Comparison of ENCODE assay signal across 26 cellular contexts in the genomic region with DNA sequence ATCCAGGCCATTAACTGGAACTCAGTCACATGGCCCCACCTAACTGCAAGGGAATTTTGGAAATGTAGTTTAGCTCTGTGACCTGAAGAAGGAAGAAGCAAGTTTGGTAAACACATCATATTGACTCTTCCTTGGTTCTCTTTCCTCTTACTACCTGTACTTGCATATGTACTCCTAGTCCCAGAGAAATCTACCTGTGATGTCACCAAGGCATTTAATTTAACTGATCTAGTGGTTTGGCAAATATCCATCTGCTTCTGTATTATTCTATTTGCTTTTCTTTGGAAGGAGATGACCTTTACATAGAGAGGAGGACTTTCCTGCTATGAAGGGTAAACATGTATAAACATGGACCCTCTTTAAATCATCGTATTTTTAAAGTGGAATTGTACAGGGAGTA.
A peak's percentile ranks its signal among the peaks of the same experiment; 100 is the strongest.
DNase-seq lines count a peak whose midpoint lies in the region; ATAC-seq and TF ChIP-seq lines count a peak whose summit lies in the region.
"Had no signal": no experiment of that assay in that cellular context is flagged by ENCODE, and none has a peak within 500 bp of the region (broad histone marks: within the 10 kb centered on the region; RNA-seq: fewer than 3 reads in every experiment).

No MANE protein-coding gene starts in this region.

- peaks cover 18% of the 10 kb centered on the region for H3K27me3 Mint-ChIP-seq in activated CD8-positive, alpha-beta memory T cell treated with anti-CD3 and anti-CD28 coated beads, Interleukin-2, amount 10 ng/mL, durations not matched to agents 7 days and 5 days

- H3K27ac Mint-ChIP-seq in activated CD8-positive, alpha-beta memory T cell treated with anti-CD3 and anti-CD28 coated beads, Interleukin-2, amount 10 ng/mL, durations not matched to agents 7 days and 5 days, result no peak overlapping the region
- H3K27ac Mint-ChIP-seq: CD4-positive, alpha-beta memory T cell; T-helper 2 cell treated with Interferon-gamma antibody and Interleukin-4, amounts not matched to agents 5 μg/mL and 100 μg/mL, for 36 hours had no signal

- TF ChIP-seq CTCF in C4-2B (conservative IDR thresholded peaks at IDR 0.05), result no peak

- no peak for ATAC-seq in activated CD8-positive, alpha-beta memory T cell treated with anti-CD3 and anti-CD28 coated beads, Interleukin-2, amount 10 ng/mL, durations not matched to agents 7 days and 5 days
- no peak for ATAC-seq in GM21360 (IDR thresholded peaks at IDR 0.05; ENCODE audit: unreplicated experiment)
- ATAC-seq: A549, GM12878, HCT116 had no signal

- H3K9me3 Mint-ChIP-seq in activated CD8-positive, alpha-beta memory T cell treated with anti-CD3 and anti-CD28 coated beads, Interleukin-2, amount 10 ng/mL, durations not matched to agents 7 days and 5 days (ENCODE audit: low read depth), result no peaks in the 10 kb centered on the region
- H3K9me3 Mint-ChIP-seq: T-helper 2 cell treated with Interferon-gamma antibody and Interleukin-4, amounts not matched to agents 5 μg/mL and 100 μg/mL, for 36 hours had no signal

- DNase-seq in DMS153 (lab: John Stamatoyannopoulos, UW), result peak; percentile 87
- peak; percentile 82 for DNase-seq in NCI-H146 treated with DMSO at 0.1 percent for 48 hours (lab: John Stamatoyannopoulos, UW; ENCODE audit: unreplicated experiment)
- peak; percentile 75 for DNase-seq in NCI-H69 (lab: John Stamatoyannopoulos, UW)
- DNase-seq in activated naive CD4-positive, alpha-beta T cell (lab: John Stamatoyannopoulos, UW), result no peak
- no peak for DNase-seq in activated CD8-positive, alpha-beta memory T cell treated with anti-CD3 and anti-CD28 coated beads, Interleukin-2, amount 10 ng/mL, durations not matched to agents 7 days and 5 days
- DNase-seq in activated CD8-positive, alpha-beta memory T cell treated with anti-CD3 and anti-CD28 coated beads for 24 hours, result no peak
- DNase-seq: AML-193; Caco-2; CD4-positive, alpha-beta memory T cell; GDM1; IMR-90; KG1; NCI-H1048; NCI-H1694; NCI-H2107; NCI-H446 treated with DMSO at 0.1 percent for 48 hours; NCI-H774; T-helper 1 cell had no signal

- H3K4me1 Mint-ChIP-seq in activated CD8-positive, alpha-beta memory T cell treated with anti-CD3 and anti-CD28 coated beads, Interleukin-2, amount 10 ng/mL, durations not matched to agents 7 days and 5 days, result no peaks in the 10 kb centered on the region
- H3K4me1 Mint-ChIP-seq: CD4-positive, alpha-beta memory T cell had no signal

- CTCF ChIA-PET in activated CD8-positive, alpha-beta memory T cell treated with anti-CD3 and anti-CD28 coated beads, Interleukin-2, amount 10 ng/mL, durations not matched to agents 7 days and 5 days (lab: Charles Lee), result no interaction called here

- H3K27ac ChIP-seq in C4-2B, result peak overlapping the region; percentile 60; the same call in 1 of the 2 replicates
- H3K27ac ChIP-seq: A549; BLaER1 treated with 17β-estradiol and CSF1 and Interleukin-3, amounts not matched to agents 10 nM and 100 nM; RWPE1 had no signal

- H3K36me3 Mint-ChIP-seq in activated CD8-positive, alpha-beta memory T cell treated with anti-CD3 and anti-CD28 coated beads, Interleukin-2, amount 10 ng/mL, durations not matched to agents 7 days and 5 days, result no peaks in the 10 kb centered on the region
- H3K36me3 Mint-ChIP-seq: CD4-positive, alpha-beta memory T cell had no signal

- no peak overlapping the region for H3K4me3 Mint-ChIP-seq in activated CD8-positive, alpha-beta memory T cell treated with anti-CD3 and anti-CD28 coated beads, Interleukin-2, amount 10 ng/mL, durations not matched to agents 7 days and 5 days
- H3K4me3 Mint-ChIP-seq: CD4-positive, alpha-beta memory T cell; T-helper 2 cell treated with Interferon-gamma antibody and Interleukin-4, amounts not matched to agents 5 μg/mL and 100 μg/mL, for 36 hours had no signal

Comparison
In these comparisons a context has a peak if more than half of its experiments do, and no peak if none do; other contexts are left out.
1. DNase-seq: peak in DMS153 (single experiment), NCI-H146 treated with DMSO at 0.1 percent for 48 hours (single experiment) and NCI-H69 (single experiment); none in activated naive CD4-positive, alpha-beta T cell (0 of 4), activated CD8-positive, alpha-beta memory T cell treated with anti-CD3 and anti-CD28 coated beads, Interleukin-2, amount 10 ng/mL, durations not matched to agents 7 days and 5 days (single experiment) and activated CD8-positive, alpha-beta memory T cell treated with anti-CD3 and anti-CD28 coated beads for 24 hours (single experiment).